Comparison of ENCODE assay signal across 16 cellular contexts in genomic region chr2:177235855-177236437, GRCh38. TPM values are rescaled to one million over a fixed set of nuclear protein-coding genes. Genes with fewer than 3 reads are reported as not detected.
DNase-seq lines count a peak whose midpoint lies in the region; ATAC-seq, FAIRE-seq and TF ChIP-seq lines count a peak whose summit lies in the region.
"Had no signal": no experiment of that assay in that cellular context is flagged by ENCODE, and none has a peak within 500 bp of the region (broad histone marks: within the 10 kb centered on the region; RNA-seq: fewer than 3 reads in every experiment).

No MANE protein-coding gene starts in this region.

- TF ChIP-seq CTCF in CD4-positive, alpha-beta T cell (IDR thresholded peaks at IDR 0.05) = no peak
- no peak for TF ChIP-seq CTCF in osteocyte (IDR thresholded peaks at IDR 0.05)

- H3K36me3 Mint-ChIP-seq in CD4-positive, alpha-beta T cell (ENCODE audit: low read depth) = peaks cover 71% of the 10 kb centered on the region
- H3K36me3 Mint-ChIP-seq in IgD-negative memory B cell (peaks cover 6% of the 10 kb centered on the region), osteocyte (ENCODE audit: unreplicated experiment) (peaks cover 39% of the 10 kb centered on the region)

- H3K27ac ChIP-seq in CD4-positive, alpha-beta T cell (ENCODE audit: low read depth, low read length) = no peak overlapping the region
- H3K27ac ChIP-seq: left lung, Peyer's patch had no signal

- intact Hi-C loops in CD4-positive, alpha-beta T cell (cut with DNase I, micrococcal nuclease) = loop anchor here in 1 of 2 experiments (2.0 kb wide), 1 partner anchor 19 kb away; no protein-coding TSS in a partner anchor
- intact Hi-C loops in Right ventricle myocardium superior (cut with DNase I) = no loop called here

- H3K9me3 Mint-ChIP-seq in CD4-positive, alpha-beta T cell = no peaks in the 10 kb centered on the region
- H3K9me3 Mint-ChIP-seq in IgD-negative memory B cell (no peaks in the 10 kb centered on the region), osteocyte (ENCODE audit: unreplicated experiment) (no peaks in the 10 kb centered on the region)
- H3K9me3 Mint-ChIP-seq: activated B cell treated with CpG ODN at 0.5 μM for 24 hours had no signal

- no peaks in the 10 kb centered on the region for H3K27me3 ChIP-seq in CD4-positive, alpha-beta T cell (ENCODE audit: control insufficient read depth, insufficient read depth, low read length)
- H3K27me3 ChIP-seq: BLaER1 treated with 17β-estradiol and CSF1 and Interleukin-3, amounts not matched to agents 10 nM and 100 nM; left lung; Peyer's patch had no signal

- H3K4me3 Mint-ChIP-seq in CD4-positive, alpha-beta T cell = no peak overlapping the region
- H3K4me3 Mint-ChIP-seq in IgD-negative memory B cell (no peak overlapping the region), osteocyte (ENCODE audit: unreplicated experiment) (no peak overlapping the region)
- H3K4me3 Mint-ChIP-seq: activated B cell treated with CpG ODN at 0.5 μM for 24 hours had no signal

- peaks cover 70% of the 10 kb centered on the region for H3K4me1 Mint-ChIP-seq in CD4-positive, alpha-beta T cell (ENCODE audit: low read depth)
- peaks cover 28 to 36% (median 28%) of the 10 kb centered on the region in 3 donors for H3K4me1 Mint-ChIP-seq in IgD-negative memory B cell
- H3K4me1 Mint-ChIP-seq in osteocyte (ENCODE audit: unreplicated experiment) = peaks cover 47% of the 10 kb centered on the region

- POLR2A ChIA-PET in CD4-positive, alpha-beta T cell (lab: Charles Lee) = interaction anchor here (0.7 to 7.7 kb wide), 4 partner anchors 11 to 461 kb away, joined by 3 to 118 read pairs (median 4); partner anchors contain the start of genes HNRNPA3 and NFE2L2

- peak overlapping the region; percentile 10 for H3K27ac Mint-ChIP-seq in CD4-positive, alpha-beta T cell
- H3K27ac Mint-ChIP-seq in IgD-negative memory B cell = peak overlapping the region in 2 of 3 donors; percentile 15 to 53
- H3K27ac Mint-ChIP-seq in osteocyte (ENCODE audit: unreplicated experiment) = peak overlapping the region; percentile 11
- H3K27ac Mint-ChIP-seq: activated B cell treated with CpG ODN at 0.5 μM for 24 hours had no signal

- ATAC-seq in CD4-positive, alpha-beta T cell (ENCODE audit: poor library complexity) = no peak
- ATAC-seq in Right ventricle myocardium superior (ENCODE audit: poor library complexity) = peak; percentile 69
- no peak for ATAC-seq in HG03135 (IDR thresholded peaks at IDR 0.05; ENCODE audit: unreplicated experiment)
- ATAC-seq: left lung had no signal

- no peaks in the 10 kb centered on the region for H3K9me3 ChIP-seq in CD4-positive, alpha-beta T cell (ENCODE audit: control insufficient read depth, low read length)
- H3K9me3 ChIP-seq: BLaER1 treated with 17β-estradiol and CSF1 and Interleukin-3, amounts not matched to agents 10 nM and 100 nM; left lung; Peyer's patch had no signal

- H3K27me3 Mint-ChIP-seq in CD4-positive, alpha-beta T cell = no peaks in the 10 kb centered on the region
- H3K27me3 Mint-ChIP-seq in IgD-negative memory B cell = no peaks in the 10 kb centered on the region
- H3K27me3 Mint-ChIP-seq in osteocyte (ENCODE audit: unreplicated experiment) = no peaks in the 10 kb centered on the region
- H3K27me3 Mint-ChIP-seq: activated B cell treated with CpG ODN at 0.5 μM for 24 hours had no signal

- CTCF ChIA-PET in CD4-positive, alpha-beta T cell (lab: Charles Lee) = interaction anchor here (6.5 kb wide), 1 partner anchor 28 kb away, joined by 46 read pairs; the partner anchor contains the start of gene NFE2L2

- no peak for FAIRE-seq in HTR-8/SVneo (lab: Jason Lieb, UNC)

- no peak for DNase-seq in CD4-positive, alpha-beta T cell
- DNase-seq in Right ventricle myocardium superior (no peak), osteocyte (ENCODE audit: extremely low spot score, unreplicated experiment) (no peak), HTR-8/SVneo (ENCODE audit: insufficient read length, low spot score) (no peak)
- no peak for DNase-seq in stimulated activated CD4-positive, alpha-beta T cell treated with anti-CD3 and anti-CD28 coated beads, Interleukin-12 subunit alpha, Interleukin-12 subunit beta, amount 100 ng/mL, for 4 hours
- DNase-seq: activated B cell treated with CpG ODN at 0.5 μM for 24 hours; activated T-cell treated with anti-CD3 and anti-CD28 coated beads, Interleukin-2, amount 50 U/mL, for 1 hour; amniotic stem cell; EL; left lung; NCI-H1694 treated with DMSO at 0.1 percent for 48 hours; NCI-H526 treated with DMSO at 0.1 percent for 48 hours; Peyer's patch had no signal

RNA-seq across cellular contexts. Expression of gene HNRNPA3, which starts 23.4 kb away (rescaled TPM):
- total RNA-seq in CD4-positive, alpha-beta T cell = 100 to 1,000 TPM; 162 to 167 TPM
- polyA plus RNA-seq in IgD-negative memory B cell = 55.3 TPM
- 64.5 TPM for total RNA-seq in Right ventricle myocardium superior
- total RNA-seq in osteocyte = 127 and 136 TPM in 2 replicates

RNA-seq across cellular contexts. Expression of gene NFE2L2, which starts 28.6 kb away (rescaled TPM):
- 10 to 100 TPM; 53.3 to 57.8 TPM for total RNA-seq in CD4-positive, alpha-beta T cell
- polyA plus RNA-seq in IgD-negative memory B cell = 41.7 TPM
- total RNA-seq in Right ventricle myocardium superior = 45.8 TPM
- total RNA-seq in osteocyte = 98.4 and 100 TPM in 2 replicates
